In the genomic region with DNA sequence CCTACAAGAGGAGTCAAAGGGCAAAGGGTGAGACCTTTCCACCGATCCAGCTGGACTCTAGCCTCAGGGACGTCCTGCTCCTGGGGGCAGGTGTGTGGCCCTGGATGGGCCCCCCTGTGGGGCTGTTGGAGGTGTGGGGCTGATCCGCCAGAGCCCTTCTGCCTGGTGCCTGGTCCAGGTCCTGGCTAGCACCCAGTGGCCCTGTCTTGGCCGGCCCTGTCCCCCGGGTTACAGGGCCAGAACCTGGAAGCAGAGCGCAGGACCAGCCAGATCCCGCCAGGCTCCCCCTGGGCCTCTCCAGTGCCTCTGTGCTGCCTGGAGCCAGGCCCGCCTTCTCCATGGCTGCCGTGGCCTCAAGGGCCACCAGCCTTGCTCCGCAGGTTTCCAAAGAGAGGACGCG, we compare ENCODE assay signal across 4 cellular contexts. TPM values are rescaled to one million over a fixed set of nuclear protein-coding genes. Genes with fewer than 3 reads are reported as not detected.
"Had no signal": no experiment of that assay in that cellular context is flagged by ENCODE, and none has a peak within 500 bp of the region (broad histone marks: within the 10 kb centered on the region; RNA-seq: fewer than 3 reads in every experiment).

No MANE protein-coding gene starts in this region.

RNA-seq across cellular contexts. Expression of gene FKBP1C, which starts 19.2 kb away (rescaled TPM):
- total RNA-seq: temporal lobe, thoracic aorta, ureter, vagina had no signal
